In the genomic region with DNA sequence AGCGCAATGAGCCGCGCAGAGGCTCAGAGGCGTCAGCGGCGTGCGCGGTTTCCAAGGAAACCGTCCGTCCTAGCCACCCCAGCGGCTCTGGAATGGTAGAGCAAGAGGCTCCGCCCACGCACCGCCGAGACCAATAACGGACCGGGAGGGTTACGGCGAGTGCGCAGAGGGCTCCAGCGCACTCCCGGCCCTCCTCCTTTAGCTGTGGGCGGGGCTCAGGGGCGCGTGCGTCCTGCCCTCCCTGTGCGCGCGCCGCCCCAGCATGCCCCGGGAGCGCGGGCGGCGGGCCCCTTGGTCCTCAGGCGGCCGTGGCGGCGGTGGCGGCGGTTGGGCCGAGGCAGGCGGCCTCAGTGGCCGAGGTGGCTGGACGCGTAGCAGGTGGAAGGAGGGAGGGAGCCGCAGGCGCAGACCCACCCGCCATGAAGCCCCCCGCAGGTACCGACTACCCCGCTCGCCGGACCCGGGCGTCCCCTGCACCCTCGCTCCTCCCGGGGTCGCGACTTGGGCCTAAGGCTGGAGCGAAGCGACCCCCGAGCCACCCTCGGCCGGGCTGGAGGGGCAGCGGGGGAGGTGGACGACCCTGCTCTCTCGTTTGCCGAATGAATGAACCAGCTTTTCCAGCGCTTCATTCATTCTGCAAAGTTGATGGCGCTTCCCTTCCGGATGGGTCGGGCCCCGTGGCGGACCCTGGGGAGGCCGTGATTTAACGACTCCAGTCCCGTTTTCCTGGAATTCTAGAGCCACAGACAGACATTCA, we compare ENCODE assay signal across 1 cellular context.
TF ChIP-seq lines count a peak whose summit lies in the region.

THOP1 (plus strand) TSS at position 260 of the 757 bp plus-strand sequence; CDS start at position 420, 160 bp downstream.

TF ChIP-seq in HepG2, 621 proteins besides CTCF, POLR2A, EP300 and RAD21 (continued from another document and continues in another):
- TF ChIP-seq HNF1A (IDR thresholded peaks at IDR 0.05; ENCODE audit: low read depth): no peak
- TF ChIP-seq HNF1A (CRISPR knock-in tag; IDR thresholded peaks at IDR 0.05; ENCODE audit: borderline replicate concordance): no peak
- TF ChIP-seq SMAD9 (CRISPR knock-in tag; IDR thresholded peaks at IDR 0.05): no peak
- no peak for TF ChIP-seq POLR2AphosphoS2 (IDR thresholded peaks at IDR 0.05; ENCODE audit: low read depth, low read length)
- TF ChIP-seq HNF4G (IDR thresholded peaks at IDR 0.05; ENCODE audit: borderline replicate concordance, low read depth, low read length): no peak
- TF ChIP-seq HNF4G (CRISPR knock-in tag; IDR thresholded peaks at IDR 0.05; ENCODE audit: borderline replicate concordance, low read depth): 0 out of 2 replicates have a peak, but pooled peaks have one; percentile 24
- no peak for TF ChIP-seq ZNF260 (CRISPR knock-in tag; IDR thresholded peaks at IDR 0.05; ENCODE audit: borderline replicate concordance, low read depth)
- no peak for TF ChIP-seq BORCS8-MEF2B (CRISPR knock-in tag; IDR thresholded peaks at IDR 0.05)
- TF ChIP-seq, protein P1, sequence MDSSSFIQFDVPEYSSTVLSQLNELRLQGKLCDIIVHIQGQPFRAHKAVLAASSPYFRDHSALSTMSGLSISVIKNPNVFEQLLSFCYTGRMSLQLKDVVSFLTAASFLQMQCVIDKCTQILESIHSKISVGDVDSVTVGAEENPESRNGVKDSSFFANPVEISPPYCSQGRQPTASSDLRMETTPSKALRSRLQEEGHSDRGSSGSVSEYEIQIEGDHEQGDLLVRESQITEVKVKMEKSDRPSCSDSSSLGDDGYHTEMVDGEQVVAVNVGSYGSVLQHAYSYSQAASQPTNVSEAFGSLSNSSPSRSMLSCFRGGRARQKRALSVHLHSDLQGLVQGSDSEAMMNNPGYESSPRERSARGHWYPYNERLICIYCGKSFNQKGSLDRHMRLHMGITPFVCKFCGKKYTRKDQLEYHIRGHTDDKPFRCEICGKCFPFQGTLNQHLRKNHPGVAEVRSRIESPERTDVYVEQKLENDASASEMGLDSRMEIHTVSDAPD (CRISPR knock-in tag; IDR thresholded peaks at IDR 0.05): no peak
- TF ChIP-seq ZKSCAN1 (IDR thresholded peaks at IDR 0.05; ENCODE audit: low read length): no peak
- TF ChIP-seq ZNF235 (CRISPR knock-in tag; IDR thresholded peaks at IDR 0.05; ENCODE audit: borderline replicate concordance): peak; percentile 88
- no peak for TF ChIP-seq ZNF367 (CRISPR knock-in tag; IDR thresholded peaks at IDR 0.05; ENCODE audit: borderline replicate concordance)
- TF ChIP-seq MTF2 (CRISPR knock-in tag; IDR thresholded peaks at IDR 0.05; ENCODE audit: borderline replicate concordance): peak; percentile 39; the same call in 1 of the 2 replicates
- TF ChIP-seq CREM (IDR thresholded peaks at IDR 0.05): no peak
- no peak for TF ChIP-seq CREM (CRISPR knock-in tag; IDR thresholded peaks at IDR 0.05)
- TF ChIP-seq ZNF543 (CRISPR knock-in tag; IDR thresholded peaks at IDR 0.05): no peak
- TF ChIP-seq, protein P2, sequence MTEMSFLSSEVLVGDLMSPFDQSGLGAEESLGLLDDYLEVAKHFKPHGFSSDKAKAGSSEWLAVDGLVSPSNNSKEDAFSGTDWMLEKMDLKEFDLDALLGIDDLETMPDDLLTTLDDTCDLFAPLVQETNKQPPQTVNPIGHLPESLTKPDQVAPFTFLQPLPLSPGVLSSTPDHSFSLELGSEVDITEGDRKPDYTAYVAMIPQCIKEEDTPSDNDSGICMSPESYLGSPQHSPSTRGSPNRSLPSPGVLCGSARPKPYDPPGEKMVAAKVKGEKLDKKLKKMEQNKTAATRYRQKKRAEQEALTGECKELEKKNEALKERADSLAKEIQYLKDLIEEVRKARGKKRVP (CRISPR knock-in tag; IDR thresholded peaks at IDR 0.05): no peak
- peak; percentile 61; the same call in 1 of the 2 replicates for TF ChIP-seq ZBTB7A (CRISPR knock-in tag; IDR thresholded peaks at IDR 0.05)
- no peak for TF ChIP-seq ZFP62 (CRISPR knock-in tag; IDR thresholded peaks at IDR 0.05)
- no peak for TF ChIP-seq SRF (IDR thresholded peaks at IDR 0.05; ENCODE audit: low read depth, low read length)
- TF ChIP-seq HNF4A (CRISPR knock-in tag; IDR thresholded peaks at IDR 0.05): no peak
- TF ChIP-seq, protein P3, sequence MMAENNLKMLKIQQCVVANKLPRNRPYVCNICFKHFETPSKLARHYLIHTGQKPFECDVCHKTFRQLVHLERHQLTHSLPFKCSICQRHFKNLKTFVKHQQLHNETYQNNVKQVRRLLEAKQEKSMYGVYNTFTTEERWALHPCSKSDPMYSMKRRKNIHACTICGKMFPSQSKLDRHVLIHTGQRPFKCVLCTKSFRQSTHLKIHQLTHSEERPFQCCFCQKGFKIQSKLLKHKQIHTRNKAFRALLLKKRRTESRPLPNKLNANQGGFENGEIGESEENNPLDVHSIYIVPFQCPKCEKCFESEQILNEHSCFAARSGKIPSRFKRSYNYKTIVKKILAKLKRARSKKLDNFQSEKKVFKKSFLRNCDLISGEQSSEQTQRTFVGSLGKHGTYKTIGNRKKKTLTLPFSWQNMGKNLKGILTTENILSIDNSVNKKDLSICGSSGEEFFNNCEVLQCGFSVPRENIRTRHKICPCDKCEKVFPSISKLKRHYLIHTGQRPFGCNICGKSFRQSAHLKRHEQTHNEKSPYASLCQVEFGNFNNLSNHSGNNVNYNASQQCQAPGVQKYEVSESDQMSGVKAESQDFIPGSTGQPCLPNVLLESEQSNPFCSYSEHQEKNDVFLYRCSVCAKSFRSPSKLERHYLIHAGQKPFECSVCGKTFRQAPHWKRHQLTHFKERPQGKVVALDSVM (CRISPR knock-in tag; IDR thresholded peaks at IDR 0.05): no peak
- no peak for TF ChIP-seq SP140L (CRISPR knock-in tag; IDR thresholded peaks at IDR 0.05; ENCODE audit: borderline replicate concordance)
- TF ChIP-seq RFXANK (CRISPR knock-in tag; IDR thresholded peaks at IDR 0.05): no peak
- TF ChIP-seq IRX3 (CRISPR knock-in tag; IDR thresholded peaks at IDR 0.05; ENCODE audit: borderline replicate concordance, low read depth): no peak
- no peak for TF ChIP-seq ZNF816 (CRISPR knock-in tag; IDR thresholded peaks at IDR 0.05; ENCODE audit: borderline replicate concordance)
- TF ChIP-seq ZNF264 (CRISPR knock-in tag; IDR thresholded peaks at IDR 0.05): no peak
- TF ChIP-seq, protein P4, sequence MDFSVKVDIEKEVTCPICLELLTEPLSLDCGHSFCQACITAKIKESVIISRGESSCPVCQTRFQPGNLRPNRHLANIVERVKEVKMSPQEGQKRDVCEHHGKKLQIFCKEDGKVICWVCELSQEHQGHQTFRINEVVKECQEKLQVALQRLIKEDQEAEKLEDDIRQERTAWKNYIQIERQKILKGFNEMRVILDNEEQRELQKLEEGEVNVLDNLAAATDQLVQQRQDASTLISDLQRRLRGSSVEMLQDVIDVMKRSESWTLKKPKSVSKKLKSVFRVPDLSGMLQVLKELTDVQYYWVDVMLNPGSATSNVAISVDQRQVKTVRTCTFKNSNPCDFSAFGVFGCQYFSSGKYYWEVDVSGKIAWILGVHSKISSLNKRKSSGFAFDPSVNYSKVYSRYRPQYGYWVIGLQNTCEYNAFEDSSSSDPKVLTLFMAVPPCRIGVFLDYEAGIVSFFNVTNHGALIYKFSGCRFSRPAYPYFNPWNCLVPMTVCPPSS (IDR thresholded peaks at IDR 0.05): no peak
- TF ChIP-seq ZNF580 (CRISPR knock-in tag; IDR thresholded peaks at IDR 0.05; ENCODE audit: borderline replicate concordance, low read depth): no peak
- no peak for TF ChIP-seq TRIM24 (CRISPR knock-in tag; IDR thresholded peaks at IDR 0.05)
- no peak for TF ChIP-seq ZNF225 (CRISPR knock-in tag; IDR thresholded peaks at IDR 0.05)
- TF ChIP-seq ZSCAN29 (CRISPR knock-in tag; conservative IDR thresholded peaks at IDR 0.05): no peak
- TF ChIP-seq, protein P5, sequence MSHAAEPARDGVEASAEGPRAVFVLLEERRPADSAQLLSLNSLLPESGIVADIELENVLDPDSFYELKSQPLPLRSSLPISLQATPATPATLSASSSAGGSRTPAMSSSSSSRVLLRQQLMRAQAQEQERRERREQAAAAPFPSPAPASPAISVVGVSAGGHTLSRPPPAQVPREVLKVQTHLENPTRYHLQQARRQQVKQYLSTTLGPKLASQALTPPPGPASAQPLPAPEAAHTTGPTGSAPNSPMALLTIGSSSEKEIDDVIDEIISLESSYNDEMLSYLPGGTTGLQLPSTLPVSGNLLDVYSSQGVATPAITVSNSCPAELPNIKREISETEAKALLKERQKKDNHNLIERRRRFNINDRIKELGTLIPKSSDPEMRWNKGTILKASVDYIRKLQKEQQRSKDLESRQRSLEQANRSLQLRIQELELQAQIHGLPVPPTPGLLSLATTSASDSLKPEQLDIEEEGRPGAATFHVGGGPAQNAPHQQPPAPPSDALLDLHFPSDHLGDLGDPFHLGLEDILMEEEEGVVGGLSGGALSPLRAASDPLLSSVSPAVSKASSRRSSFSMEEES (CRISPR knock-in tag; IDR thresholded peaks at IDR 0.05): no peak
- no peak for TF ChIP-seq HNF1B (CRISPR knock-in tag; IDR thresholded peaks at IDR 0.05)
- no peak for TF ChIP-seq ARID2 (CRISPR knock-in tag; IDR thresholded peaks at IDR 0.05; ENCODE audit: borderline replicate concordance)
- TF ChIP-seq ZNF296 (CRISPR knock-in tag; conservative IDR thresholded peaks at IDR 0.05): no peak
- TF ChIP-seq, protein P6, sequence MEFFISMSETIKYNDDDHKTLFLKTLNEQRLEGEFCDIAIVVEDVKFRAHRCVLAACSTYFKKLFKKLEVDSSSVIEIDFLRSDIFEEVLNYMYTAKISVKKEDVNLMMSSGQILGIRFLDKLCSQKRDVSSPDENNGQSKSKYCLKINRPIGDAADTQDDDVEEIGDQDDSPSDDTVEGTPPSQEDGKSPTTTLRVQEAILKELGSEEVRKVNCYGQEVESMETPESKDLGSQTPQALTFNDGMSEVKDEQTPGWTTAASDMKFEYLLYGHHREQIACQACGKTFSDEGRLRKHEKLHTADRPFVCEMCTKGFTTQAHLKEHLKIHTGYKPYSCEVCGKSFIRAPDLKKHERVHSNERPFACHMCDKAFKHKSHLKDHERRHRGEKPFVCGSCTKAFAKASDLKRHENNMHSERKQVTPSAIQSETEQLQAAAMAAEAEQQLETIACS (CRISPR knock-in tag; IDR thresholded peaks at IDR 0.05): peak; percentile 97
- TF ChIP-seq ONECUT2 (CRISPR knock-in tag; IDR thresholded peaks at IDR 0.05): no peak
- no peak for TF ChIP-seq CCAR2 (optimal IDR thresholded peaks at IDR 0.05; ENCODE audit: low read depth, low read length)
- TF ChIP-seq RBFOX2 (IDR thresholded peaks at IDR 0.05; ENCODE audit: low read depth, low read length): peak; percentile 94
- no peak for TF ChIP-seq ZNF883 (CRISPR knock-in tag; IDR thresholded peaks at IDR 0.05; ENCODE audit: not compliant biosample characterization)
- TF ChIP-seq REXO4 (CRISPR knock-in tag; IDR thresholded peaks at IDR 0.05; ENCODE audit: borderline replicate concordance): no peak
- TF ChIP-seq BRD4 (CRISPR knock-in tag; IDR thresholded peaks at IDR 0.05): 0 out of 2 replicates have a peak, but pooled peaks have one; percentile 30
- no peak for TF ChIP-seq SRSF1 (optimal IDR thresholded peaks at IDR 0.05; ENCODE audit: low read depth, low read length)
- no peak for TF ChIP-seq ZNF180 (CRISPR knock-in tag; IDR thresholded peaks at IDR 0.05; ENCODE audit: borderline replicate concordance, low read depth)
- no peak for TF ChIP-seq JUN (CRISPR knock-in tag; IDR thresholded peaks at IDR 0.05)
- TF ChIP-seq, protein P7, sequence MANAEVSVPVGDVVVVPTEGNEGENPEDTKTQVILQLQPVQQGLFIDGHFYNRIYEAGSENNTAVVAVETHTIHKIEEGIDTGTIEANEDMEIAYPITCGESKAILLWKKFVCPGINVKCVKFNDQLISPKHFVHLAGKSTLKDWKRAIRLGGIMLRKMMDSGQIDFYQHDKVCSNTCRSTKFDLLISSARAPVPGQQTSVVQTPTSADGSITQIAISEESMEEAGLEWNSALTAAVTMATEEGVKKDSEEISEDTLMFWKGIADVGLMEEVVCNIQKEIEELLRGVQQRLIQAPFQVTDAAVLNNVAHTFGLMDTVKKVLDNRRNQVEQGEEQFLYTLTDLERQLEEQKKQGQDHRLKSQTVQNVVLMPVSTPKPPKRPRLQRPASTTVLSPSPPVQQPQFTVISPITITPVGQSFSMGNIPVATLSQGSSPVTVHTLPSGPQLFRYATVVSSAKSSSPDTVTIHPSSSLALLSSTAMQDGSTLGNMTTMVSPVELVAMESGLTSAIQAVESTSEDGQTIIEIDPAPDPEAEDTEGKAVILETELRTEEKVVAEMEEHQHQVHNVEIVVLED (CRISPR knock-in tag; IDR thresholded peaks at IDR 0.05; ENCODE audit: borderline replicate concordance): peak; percentile 67
